Comparison of ENCODE assay signal across 8 cellular contexts in genomic region chr13:48579167-48579918, GRCh38. TPM values are rescaled to one million over a fixed set of nuclear protein-coding genes. Genes with fewer than 3 reads are reported as not detected.
DNase-seq lines count a peak whose midpoint lies in the region; ATAC-seq, FAIRE-seq and TF ChIP-seq lines count a peak whose summit lies in the region.

No MANE protein-coding gene starts in this region.

- H4K91ac ChIP-seq in H1 (replicated peaks; ENCODE audit: insufficient read length, low read length), result no peak overlapping the region

- H3K4me1 ChIP-seq in H1 (replicated peaks in 1 of 4; ENCODE audit: control insufficient read depth in 3 of 4, insufficient read depth in 4 of 4, low read length in 3 of 4), result no peaks in the 10 kb centered on the region
- H3K4me1 ChIP-seq in suprapubic skin, result peaks cover 35% of the 10 kb centered on the region
- H3K4me1 ChIP-seq in gastrocnemius medialis, result peaks cover 0 to 14% of the 10 kb centered on the region in 2 donors

- no peak overlapping the region for H2BK120ac ChIP-seq in H1 (replicated peaks; ENCODE audit: low read depth, low read length)

- in situ Hi-C loops in gastrocnemius medialis (cut with MboI; ENCODE audit: low sequenced_read_pairs in 4 of 4) (loop anchor here (10.0 to 25.0 kb wide), 5 partner anchors 85 to 442 kb away; partner anchors contain the start of gene LPAR6 (in 1 of the 4)), brain microvascular endothelial cell (cut with HindIII; ENCODE audit: low pct_ligation_motif_present, low sequenced_read_pairs) (no loop called here)

- no peaks in the 10 kb centered on the region for H3K79me2 ChIP-seq in H1 (ENCODE audit: control insufficient read depth in 1 of 2, insufficient read depth in 2 of 2, low read length in 2 of 2)

- H2AFZ ChIP-seq in H1 (ENCODE audit: low read length), result peak overlapping the region; percentile 79; the same call in 1 of the 2 replicates

- H4K5ac ChIP-seq in H1 (ENCODE audit: insufficient read length, low read depth, low read length), result no peak overlapping the region

- TF ChIP-seq POLR2A in H1 (IDR thresholded peaks at IDR 0.05; ENCODE audit: control extremely low read depth in 1 of 2, low read depth in 2 of 2, low read length in 2 of 2), result no peak
- TF ChIP-seq POLR2A in suprapubic skin (IDR thresholded peaks at IDR 0.05), result no peak
- no peak for TF ChIP-seq POLR2A in gastrocnemius medialis (IDR thresholded peaks at IDR 0.05)

- no peaks in the 10 kb centered on the region for H3K79me1 ChIP-seq in H1 (ENCODE audit: low read depth, low read length)

- H3K4me3 ChIP-seq in GM06990 (replicated peaks; ENCODE audit: low read depth, low read length) (peak overlapping the region; percentile 10; the same call in 1 of the 2 replicates), H1 (ENCODE audit: extremely low read depth in 1 of 4, insufficient read depth in 2 of 4, low read depth in 3 of 4, low read length in 4 of 4) (no peak overlapping the region), suprapubic skin (no peak overlapping the region), gastrocnemius medialis (no peak overlapping the region), brain microvascular endothelial cell (ENCODE audit: low read depth, low read length) (no peak overlapping the region)

- CTCF ChIA-PET in H1 (lab: Charles Lee; ENCODE audit: partially characterized antibody), result interaction anchor here (0.6 to 12.9 kb wide), 37 partner anchors 8 to 1685 kb away, joined by 3 to 105 read pairs (median 4); no protein-coding TSS in a partner anchor

- H3K23me2 ChIP-seq in H1 (ENCODE audit: low read depth, low read length), result no peaks in the 10 kb centered on the region

- H3K14ac ChIP-seq in H1 (ENCODE audit: insufficient read length), result no peak overlapping the region

- H3K27ac ChIP-seq in H1 (ENCODE audit: low read depth, low read length) (no peak overlapping the region), suprapubic skin (peak overlapping the region; percentile 59), gastrocnemius medialis (no peak overlapping the region), brain microvascular endothelial cell (no peak overlapping the region)

- no peak overlapping the region for H4K8ac ChIP-seq in H1 (ENCODE audit: extremely low read depth, insufficient read depth, low read length)

- H3K18ac ChIP-seq in H1 (ENCODE audit: extremely low read depth, low read length), result no peak overlapping the region

- intact Hi-C loops in gastrocnemius medialis (cut with DNase I; ENCODE audit: low total_unique reads), result loop anchor here (5.0 kb wide), 1 partner anchor 87 kb away; no protein-coding TSS in a partner anchor

- peak; percentile 86 for DNase-seq in GM06990 (ENCODE audit: extremely low read depth, insufficient read length)
- DNase-seq in H1 (ENCODE audit: low read depth in 1 of 2, low spot score in 2 of 2), result no peak
- no peak for DNase-seq in suprapubic skin (ENCODE audit: low spot score in 2 of 2)
- DNase-seq in gastrocnemius medialis, result no peak
- DNase-seq in brain microvascular endothelial cell, result no peak
- DNase-seq in mucosa of gallbladder (ENCODE audit: low spot score), result no peak

- no peak overlapping the region for H2BK15ac ChIP-seq in H1 (ENCODE audit: low read length)

- no peak overlapping the region for H3K9ac ChIP-seq in H1 (replicated peaks in 1 of 4; ENCODE audit: extremely low read depth in 1 of 4, low read depth in 3 of 4, low read length in 3 of 4)

- TF ChIP-seq EP300 in H1 (IDR thresholded peaks at IDR 0.05; ENCODE audit: borderline replicate concordance in 1 of 2, low read depth in 2 of 2, low read length in 2 of 2) (no peak), suprapubic skin (IDR thresholded peaks at IDR 0.05) (no peak)

- H3K9me3 ChIP-seq in H1 (ENCODE audit: insufficient read depth in 2 of 2, low read depth in 1 of 2, low read length in 1 of 2) (no peaks in the 10 kb centered on the region), suprapubic skin (no peaks in the 10 kb centered on the region), gastrocnemius medialis (no peaks in the 10 kb centered on the region)

- H3K27me3 ChIP-seq in GM06990 (replicated peaks; ENCODE audit: control insufficient read depth, insufficient read depth, low read length) (no peaks in the 10 kb centered on the region), H1 (replicated peaks in 1 of 4; ENCODE audit: control insufficient read depth in 3 of 4, extremely low read depth in 1 of 4, insufficient read depth in 3 of 4, low read length in 3 of 4) (no peaks in the 10 kb centered on the region), suprapubic skin (no peaks in the 10 kb centered on the region), gastrocnemius medialis (no peaks in the 10 kb centered on the region), brain microvascular endothelial cell (replicated peaks) (no peaks in the 10 kb centered on the region)

- POLR2A ChIA-PET in H1 (lab: Charles Lee; ENCODE audit: partially characterized antibody), result interaction anchor here (0.9 kb wide), 1 partner anchor 9 kb away, joined by 4 read pairs; no protein-coding TSS in a partner anchor

- ATAC-seq in GM21390 (IDR thresholded peaks at IDR 0.05; ENCODE audit: unreplicated experiment), result peak; percentile 81
- ATAC-seq in HG03565 (IDR thresholded peaks at IDR 0.05; ENCODE audit: unreplicated experiment), result peak; percentile 69
- ATAC-seq in gastrocnemius medialis, result no peak

- H3K56ac ChIP-seq in H1 (replicated peaks; ENCODE audit: insufficient read length, low read depth, low read length), result no peak overlapping the region

- H3K4me2 ChIP-seq in H1 (ENCODE audit: insufficient read depth in 1 of 2, low read depth in 2 of 2, low read length in 2 of 2), result no peak overlapping the region

- H2BK5ac ChIP-seq in H1 (ENCODE audit: low read depth, low read length), result no peak overlapping the region

- H4K20me1 ChIP-seq in H1 (replicated peaks in 1 of 2; ENCODE audit: control insufficient read depth in 1 of 2, insufficient read depth in 2 of 2, low read length in 2 of 2), result no peaks in the 10 kb centered on the region

- 93% methylated on average over 7 of the region's 7 CpGs; no CpG with 5 or more reads in 1 of the 2 experiments for WGBS in H1 (ENCODE audit: extremely low coverage in 1 of 2, insufficient coverage in 1 of 2, insufficient read length in 1 of 2, insufficient replicate concordance in 2 of 2, low coverage in 1 of 2, low lambda C conversion rate in 2 of 2, missing lambda C conversion rate in 1 of 2), 2 experiments
- whole genome bisulfite sequencing in suprapubic skin, result 46% methylated on average over 7 of the region's 7 CpGs

- TF ChIP-seq CTCF in GM06990 (IDR thresholded peaks at IDR 0.05; ENCODE audit: insufficient read depth, low read length, poor library complexity, severe bottlenecking) (no peak), H1 (IDR thresholded peaks at IDR 0.05; ENCODE audit: control extremely low read depth in 1 of 3, insufficient read depth in 1 of 3, low read depth in 1 of 3, low read length in 3 of 3) (no peak), suprapubic skin (IDR thresholded peaks at IDR 0.05) (no peak), gastrocnemius medialis (IDR thresholded peaks at IDR 0.05 in 4 of 5, conservative IDR thresholded peaks at IDR 0.05 in 1 of 5) (no peak), brain microvascular endothelial cell (IDR thresholded peaks at IDR 0.05; ENCODE audit: low read depth, low read length, missing control alignments) (no peak)

- TF ChIP-seq RAD21 in H1 (IDR thresholded peaks at IDR 0.05 in 1 of 2, conservative IDR thresholded peaks at IDR 0.05 in 1 of 2; ENCODE audit: low read depth in 2 of 2, low read length in 2 of 2), result no peak

- no peak overlapping the region for H2BK20ac ChIP-seq in H1 (ENCODE audit: low read length)

- no peaks in the 10 kb centered on the region for H3K36me3 ChIP-seq in GM06990 (ENCODE audit: control insufficient read depth, insufficient read depth, low read length)
- H3K36me3 ChIP-seq in H1 (ENCODE audit: control insufficient read depth in 2 of 4, insufficient read depth in 4 of 4, low read length in 3 of 4), result no peaks in the 10 kb centered on the region
- no peaks in the 10 kb centered on the region for H3K36me3 ChIP-seq in suprapubic skin
- no peaks in the 10 kb centered on the region for H3K36me3 ChIP-seq in gastrocnemius medialis
- H3K36me3 ChIP-seq in brain microvascular endothelial cell (replicated peaks), result no peaks in the 10 kb centered on the region

- H3K23ac ChIP-seq in H1 (ENCODE audit: insufficient read length), result no peak overlapping the region

- H3K4ac ChIP-seq in H1 (replicated peaks; ENCODE audit: insufficient read length, low read depth, low read length), result no peak overlapping the region

- no peak overlapping the region for H2BK12ac ChIP-seq in H1 (ENCODE audit: low read depth, low read length)

- H2AK5ac ChIP-seq in H1 (ENCODE audit: low read depth, low read length), result no peak overlapping the region

- no peak for FAIRE-seq in H1 (lab: Jason Lieb, UNC)

TF ChIP-seq in H1, 55 proteins besides CTCF, POLR2A, EP300 and RAD21:
- TF ChIP-seq KDM1A (IDR thresholded peaks at IDR 0.05; ENCODE audit: borderline replicate concordance, low read length), result no peak
- no peak for TF ChIP-seq TCF12 (IDR thresholded peaks at IDR 0.05; ENCODE audit: low read depth, low read length)
- no peak for TF ChIP-seq GTF2F1 (IDR thresholded peaks at IDR 0.05; ENCODE audit: borderline replicate concordance, low read depth, low read length)
- no peak for TF ChIP-seq SUZ12 (IDR thresholded peaks at IDR 0.05; ENCODE audit: low read length)

RNA-seq across cellular contexts. Expression of gene RCBTB2, which starts 46.5 kb away (rescaled TPM):
- 8.4 and 9.3 TPM in 2 replicates for total RNA-seq in H1 (2021; fragmentation: NEBNext Ultra II Directional; extraction: Animal tissue kit (Norgen Biotek cat#: 25700))
- polyA plus RNA-seq in H1 (2011; rRNA removed), result 4.5 and 5.2 TPM in 2 replicates
- polyA plus RNA-seq in H1 (2011; cell fraction: cytosol; rRNA removed), result 6.9 TPM
- polyA plus RNA-seq in H1 (2011; cell fraction: nucleus; rRNA removed), result 4.3 TPM
- 5.1 to 9.5 TPM (median 7.1 TPM) in 4 replicates for polyA plus RNA-seq in H1 (2012, experiment 1 of 2)
- polyA plus RNA-seq in H1 (2012, experiment 2 of 2), result 0.87 TPM
- polyA plus RNA-seq in H1 (2013, experiment 1 of 2), result 4.4 TPM
- polyA plus RNA-seq in H1 (2013, experiment 2 of 2), result 4.0 TPM
- polyA minus RNA-seq in H1 (2011; rRNA and poly(A)+ RNA removed), result 7.5 and 9.9 TPM in 2 replicates
- polyA minus RNA-seq in H1 (2011; cell fraction: cytosol; rRNA and poly(A)+ RNA removed), result 5.9 TPM
- polyA minus RNA-seq in H1 (2011; cell fraction: nucleus; rRNA and poly(A)+ RNA removed), result 6.7 TPM
- 1 to 10 TPM; 2.9 to 5.8 (median 4.4) TPM for total RNA-seq in suprapubic skin
- total RNA-seq in gastrocnemius medialis, result 1 to 10 TPM; 1.7 to 9.1 (median 7.6) TPM
- total RNA-seq in mucosa of gallbladder, result 18.3 TPM

Comparison
In these comparisons a context has a peak if more than half of its experiments do, and no peak if none do; other contexts are left out.
1. ATAC-seq: peak in GM21390 (single experiment) and HG03565 (single experiment); none in gastrocnemius medialis (0 of 2).